Comparison of ENCODE assay signal across 23 cellular contexts in genomic region chr10:78109210-78109609, GRCh38.
DNase-seq lines count a peak whose midpoint lies in the region; ATAC-seq, FAIRE-seq and TF ChIP-seq lines count a peak whose summit lies in the region.
"Had no signal": no experiment of that assay in that cellular context is flagged by ENCODE, and none has a peak within 500 bp of the region (broad histone marks: within the 10 kb centered on the region; RNA-seq: fewer than 3 reads in every experiment).

No MANE protein-coding gene starts in this region.

- H3K27me3 Mint-ChIP-seq in WTC11 (ENCODE audit: low read depth) (peaks cover 17% of the 10 kb centered on the region), mesothelial cell of epicardium (ENCODE audit: low read depth) (peaks cover 17% of the 10 kb centered on the region)

- H4K20me1 ChIP-seq in HepG2 (ENCODE audit: insufficient read depth, low read length) = no peaks in the 10 kb centered on the region

- POLR2A ChIA-PET in HepG2 (lab: Yijun Ruan, JAX) = no interaction called here
- POLR2A ChIA-PET in WTC11 (lab: Charles Lee) = no interaction called here

- CTCF ChIA-PET in HepG2 (lab: Yijun Ruan, JAX; ENCODE audit: low intra/inter-chr PET ratio, low total read pairs) = no interaction called here
- CTCF ChIA-PET in WTC11 (lab: Charles Lee) = interaction anchor here (0.6 to 1.6 kb wide), 7 partner anchors 13 to 62 kb away, joined by 3 to 16 read pairs (median 3); no protein-coding TSS in a partner anchor

- peaks cover 34% of the 10 kb centered on the region for H3K36me3 Mint-ChIP-seq in WTC11
- H3K36me3 Mint-ChIP-seq in mesothelial cell of epicardium = no peaks in the 10 kb centered on the region

- no TSS peak for BruUV-seq in HepG2 (replicated peaks; lab: Mats Ljungman, UMichigan)

- H3K27me3 ChIP-seq in HepG2 (ENCODE audit: control insufficient read depth in 1 of 2, insufficient read depth in 2 of 2, low read length in 2 of 2) (peaks cover 2 to 9% of the 10 kb centered on the region in 2 experiments; a peak in 2 of 5 replicates), right lobe of liver (no peaks in the 10 kb centered on the region), iPS DF 6.9 (ENCODE audit: control insufficient read depth, insufficient read depth, low read length) (no peaks in the 10 kb centered on the region), thyroid gland (no peaks in the 10 kb centered on the region)

- DNase-seq in HepG2 (ENCODE audit: low spot score) (no peak), right lobe of liver (no peak), WTC11 (ENCODE audit: low spot score) (peak; percentile 18), iPS DF 6.9 (ENCODE audit: low read depth, low spot score) (peak; percentile 55), thyroid gland (no peak), GM20000 (ENCODE audit: low spot score) (no peak), mesothelial cell of epicardium (ENCODE audit: low spot score in 2 of 2, unreplicated experiment in 2 of 2) (no peak)
- no peak for DNase-seq in activated naive CD4-positive, alpha-beta T cell treated with Interleukin-2 at 50 U/mL for 16 hours
- DNase-seq: Calu3, HFFc6, KBM-7, MV-4-11, NCI-H1105, NCI-H1436 treated with DMSO at 0.1 percent for 48 hours, NCI-H187 treated with DMSO at 0.1 percent for 48 hours, NCI-H526, OCI-M1, SIG-M5 had no signal

- H3K27ac ChIP-seq in HepG2 (ENCODE audit: extremely low read length, insufficient read depth, low read length) (no peak overlapping the region), right lobe of liver (no peak overlapping the region), iPS DF 6.9 (ENCODE audit: low read length) (no peak overlapping the region), thyroid gland (no peak overlapping the region)
- H3K27ac ChIP-seq: SK-N-MC had no signal

- no peak for FAIRE-seq in HepG2 (lab: Jason Lieb, UNC)
- FAIRE-seq: GM18507, H54, HTR-8/SVneo, RCC 7860 had no signal

- H3K4me1 ChIP-seq in HepG2 (ENCODE audit: insufficient read depth, low read length) = no peaks in the 10 kb centered on the region
- no peaks in the 10 kb centered on the region for H3K4me1 ChIP-seq in right lobe of liver
- peaks cover 5% of the 10 kb centered on the region for H3K4me1 ChIP-seq in iPS DF 6.9 (ENCODE audit: control insufficient read depth, insufficient read depth, low read length)
- no peaks in the 10 kb centered on the region for H3K4me1 ChIP-seq in thyroid gland

- H3K9me3 Mint-ChIP-seq in WTC11 (peaks cover 48% of the 10 kb centered on the region), mesothelial cell of epicardium (peaks cover 18% of the 10 kb centered on the region)
- H3K9me3 Mint-ChIP-seq: HFFc6 had no signal

- H3K27ac Mint-ChIP-seq in WTC11 (peak overlapping the region; percentile 63), mesothelial cell of epicardium (no peak overlapping the region)
- H3K27ac Mint-ChIP-seq: HFFc6 had no signal

- H2AFZ ChIP-seq in HepG2 (ENCODE audit: low read length) = no peak overlapping the region

- H3K4me2 ChIP-seq in HepG2 (ENCODE audit: low read depth, low read length) = no peak overlapping the region

- H3K36me3 ChIP-seq in HepG2 (replicated peaks in 1 of 2; ENCODE audit: control insufficient read depth in 1 of 2, insufficient read depth in 2 of 2, low read length in 2 of 2) (no peaks in the 10 kb centered on the region), right lobe of liver (no peaks in the 10 kb centered on the region), iPS DF 6.9 (ENCODE audit: control insufficient read depth, insufficient read depth, low read length) (no peaks in the 10 kb centered on the region), thyroid gland (no peaks in the 10 kb centered on the region)

- TF ChIP-seq CTCF in HepG2 (CRISPR knock-in tag; IDR thresholded peaks at IDR 0.05) (no peak), right lobe of liver (IDR thresholded peaks at IDR 0.05) (no peak), WTC11 (IDR thresholded peaks at IDR 0.05) (no peak), thyroid gland (IDR thresholded peaks at IDR 0.05) (no peak), GM20000 (IDR thresholded peaks at IDR 0.05; ENCODE audit: extremely low read depth, missing control alignments) (no peak), mesothelial cell of epicardium (IDR thresholded peaks at IDR 0.05; ENCODE audit: unreplicated experiment) (no peak)

- H3K4me3 ChIP-seq in HepG2 (replicated peaks in 1 of 3; ENCODE audit: insufficient read depth in 1 of 3, low read depth in 2 of 3, low read length in 3 of 3) (no peak overlapping the region), right lobe of liver (no peak overlapping the region), iPS DF 6.9 (ENCODE audit: low read length) (no peak overlapping the region), thyroid gland (replicated peaks in 1 of 3) (no peak overlapping the region)
- H3K4me3 ChIP-seq: SK-N-MC had no signal

- ATAC-seq in HepG2 = peak; percentile 35; the same call in 1 of the 3 replicates
- ATAC-seq in right lobe of liver = no peak
- peak; percentile 99 for ATAC-seq in WTC11

- in situ Hi-C loops in HepG2 (cut with HindIII; ENCODE audit: extremely low pct_ligation_motif_present, low pct_unique_long_range_greater_than_20kb) = no loop called here

- no peak overlapping the region for H3K4me3 Mint-ChIP-seq in WTC11
- H3K4me3 Mint-ChIP-seq in mesothelial cell of epicardium = no peak overlapping the region
- H3K4me3 Mint-ChIP-seq: HFFc6 had no signal

- H3K9me3 ChIP-seq in HepG2 (ENCODE audit: low read length) = no peaks in the 10 kb centered on the region
- no peaks in the 10 kb centered on the region for H3K9me3 ChIP-seq in right lobe of liver
- H3K9me3 ChIP-seq in iPS DF 6.9 (ENCODE audit: control insufficient read depth, insufficient read depth, low read length) = no peaks in the 10 kb centered on the region
- H3K9me3 ChIP-seq in thyroid gland = no peaks in the 10 kb centered on the region

- intact Hi-C loops in HepG2 (cut with micrococcal nuclease; ENCODE audit: unreplicated experiment) = no loop called here
- intact Hi-C loops in right lobe of liver (cut with DNase I) = no loop called here
- intact Hi-C loops in thyroid gland (cut with DNase I) = no loop called here

- H3K4me1 Mint-ChIP-seq in WTC11 (peaks cover 17% of the 10 kb centered on the region), mesothelial cell of epicardium (no peaks in the 10 kb centered on the region)

- WGBS in HepG2 (ENCODE audit: low lambda C conversion rate) = 5% methylated on average over 2 of the region's 2 CpGs
- WGBS in right lobe of liver (ENCODE audit: insufficient coverage, low coverage, low lambda C conversion rate, missing lambda C conversion rate) = 8% methylated on average over 2 of the region's 2 CpGs
- WGBS in iPS DF 6.9 (ENCODE audit: insufficient coverage, insufficient read length) = no CpG with 5 or more reads among the region's 2 CpGs
- 25 to 36% methylated on average over 2 of the region's 2 CpGs for WGBS in thyroid gland, 2 donors

- TF ChIP-seq RAD21 in HepG2 (CRISPR knock-in tag; IDR thresholded peaks at IDR 0.05) = no peak

- no peak overlapping the region for H3K9ac ChIP-seq in HepG2 (ENCODE audit: insufficient read depth, low read depth, low read length)

- no peaks in the 10 kb centered on the region for H3K79me2 ChIP-seq in HepG2 (ENCODE audit: insufficient read depth, low read length)

- TF ChIP-seq EP300 in HepG2 (IDR thresholded peaks at IDR 0.05; ENCODE audit: low read depth in 2 of 2, low read length in 2 of 2) = no peak
- TF ChIP-seq EP300 in HepG2 (CRISPR knock-in tag; IDR thresholded peaks at IDR 0.05; ENCODE audit: borderline replicate concordance) = no peak

- no peak for TF ChIP-seq POLR2A in HepG2 (IDR thresholded peaks at IDR 0.05; ENCODE audit: insufficient read depth in 1 of 2, low read depth in 2 of 2, low read length in 2 of 2)
- TF ChIP-seq POLR2A in right lobe of liver (IDR thresholded peaks at IDR 0.05) = no peak
- TF ChIP-seq POLR2A in thyroid gland (IDR thresholded peaks at IDR 0.05) = no peak

TF ChIP-seq in HepG2, 621 proteins besides CTCF, POLR2A, EP300 and RAD21 (continues in another document):
- TF ChIP-seq SRSF1 (optimal IDR thresholded peaks at IDR 0.05; ENCODE audit: low read depth, low read length) (no peak), NCOA5 (CRISPR knock-in tag; IDR thresholded peaks at IDR 0.05) (no peak)

TF ChIP-seq in WTC11, 78 proteins besides CTCF, POLR2A, EP300 and RAD21:
- TF ChIP-seq ZBTB21 (CRISPR knock-in tag; IDR thresholded peaks at IDR 0.05; ENCODE audit: borderline replicate concordance) (no peak), ZMAT4 (CRISPR knock-in tag; IDR thresholded peaks at IDR 0.05) (no peak), CBFB (CRISPR knock-in tag; IDR thresholded peaks at IDR 0.05; ENCODE audit: low read depth) (no peak)

Comparison
In these comparisons a context has a peak if more than half of its experiments do, and no peak if none do; other contexts are left out.
1. ATAC-seq: peak in HepG2 (single experiment) and WTC11 (single experiment); none in right lobe of liver (0 of 4).
2. DNase-seq: peak in WTC11 (single experiment) and iPS DF 6.9 (single experiment); none in HepG2 (single experiment), right lobe of liver (0 of 3), thyroid gland (0 of 2), GM20000 (single experiment), mesothelial cell of epicardium (0 of 2) and activated naive CD4-positive, alpha-beta T cell treated with Interleukin-2 at 50 U/mL for 16 hours (single experiment).